Comparison of ENCODE assay signal across 26 cellular contexts in the genomic region with DNA sequence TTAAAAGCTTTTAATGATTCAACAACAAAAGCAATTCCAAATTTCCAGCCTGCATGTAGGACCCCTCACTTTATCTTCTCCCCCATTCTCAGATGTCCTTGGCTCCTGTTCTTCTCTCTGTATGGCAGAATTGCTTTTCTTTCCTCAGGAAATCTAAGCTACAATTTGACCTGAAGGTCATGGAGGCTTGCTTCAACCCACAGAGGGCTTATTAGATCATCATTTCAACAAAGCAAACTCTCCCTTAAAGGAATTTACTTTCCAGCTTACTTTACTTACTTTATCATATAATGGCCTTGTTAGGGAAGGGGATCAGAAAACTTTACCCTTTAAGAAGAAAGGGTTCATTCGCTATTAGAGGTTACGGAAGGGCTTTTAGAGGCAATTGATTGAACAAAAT.
"Had no signal": no experiment of that assay in that cellular context is flagged by ENCODE, and none has a peak within 500 bp of the region (broad histone marks: within the 10 kb centered on the region; RNA-seq: fewer than 3 reads in every experiment).

No MANE protein-coding gene starts in this region.

- H3K27me3 Mint-ChIP-seq: activated CD4-positive, alpha-beta memory T cell treated with anti-CD3 and anti-CD28 coated beads for 36 hours; activated naive CD4-positive, alpha-beta T cell treated with anti-CD3 and anti-CD28 coated beads, Interleukin-2, amount 10 ng/mL, durations not matched to agents 7 days and 5 days had no signal

- H3K4me3 Mint-ChIP-seq: activated CD4-positive, alpha-beta memory T cell treated with anti-CD3 and anti-CD28 coated beads for 36 hours; activated naive CD4-positive, alpha-beta T cell treated with anti-CD3 and anti-CD28 coated beads, Interleukin-2, amount 10 ng/mL, durations not matched to agents 7 days and 5 days; activated naive CD8-positive, alpha-beta T cell treated with anti-CD3 and anti-CD28 coated beads, Interleukin-2, amount 10 ng/mL, durations not matched to agents 7 days and 5 days; activated T-cell treated with anti-CD3 and anti-CD28 coated beads, Interleukin-2, amount 50 U/mL, for 24 hours; naive B cell; neural progenitor cell had no signal

- H3K36me3 ChIP-seq: colonic mucosa, heart right ventricle, left lung, neural progenitor cell, right atrium auricular region, spleen, suprapubic skin, tibial artery, upper lobe of right lung had no signal

- H3K9me3 ChIP-seq: colonic mucosa, heart right ventricle, left lung, right atrium auricular region, spleen, suprapubic skin, tibial artery, upper lobe of right lung had no signal

- H3K4me1 Mint-ChIP-seq: activated naive CD4-positive, alpha-beta T cell treated with anti-CD3 and anti-CD28 coated beads, Interleukin-2, amount 10 ng/mL, durations not matched to agents 7 days and 5 days; activated naive CD8-positive, alpha-beta T cell treated with anti-CD3 and anti-CD28 coated beads, Interleukin-2, amount 10 ng/mL, durations not matched to agents 7 days and 5 days; naive B cell had no signal

- H3K9ac ChIP-seq: neural progenitor cell had no signal

- H3K9me3 Mint-ChIP-seq: activated CD4-positive, alpha-beta memory T cell treated with anti-CD3 and anti-CD28 coated beads for 36 hours; activated naive CD4-positive, alpha-beta T cell treated with anti-CD3 and anti-CD28 coated beads, Interleukin-2, amount 10 ng/mL, durations not matched to agents 7 days and 5 days; activated naive CD8-positive, alpha-beta T cell treated with anti-CD3 and anti-CD28 coated beads, Interleukin-2, amount 10 ng/mL, durations not matched to agents 7 days and 5 days; neural progenitor cell had no signal

- H3K36me3 Mint-ChIP-seq: activated CD4-positive, alpha-beta memory T cell treated with anti-CD3 and anti-CD28 coated beads for 36 hours; activated naive CD4-positive, alpha-beta T cell treated with anti-CD3 and anti-CD28 coated beads, Interleukin-2, amount 10 ng/mL, durations not matched to agents 7 days and 5 days; activated naive CD8-positive, alpha-beta T cell treated with anti-CD3 and anti-CD28 coated beads, Interleukin-2, amount 10 ng/mL, durations not matched to agents 7 days and 5 days; neural progenitor cell had no signal

- H3K4me2 ChIP-seq: neural progenitor cell had no signal

- H2AFZ ChIP-seq: neural progenitor cell had no signal

- ATAC-seq: heart right ventricle, left lung, upper lobe of right lung had no signal

- H3K4me3 ChIP-seq: colonic mucosa, heart right ventricle, left lung, lung, neural progenitor cell, right atrium auricular region, spleen, suprapubic skin, tibial artery, upper lobe of right lung had no signal

- H3K4me1 ChIP-seq: colonic mucosa, left lung, right atrium auricular region, spleen, suprapubic skin, tibial artery, upper lobe of right lung had no signal

- H3K27me3 ChIP-seq: colonic mucosa, heart right ventricle, left lung, neural progenitor cell, right atrium auricular region, spleen, suprapubic skin, tibial artery, upper lobe of right lung had no signal

- H3K27ac Mint-ChIP-seq: activated CD4-positive, alpha-beta memory T cell treated with anti-CD3 and anti-CD28 coated beads for 36 hours; activated naive CD4-positive, alpha-beta T cell treated with anti-CD3 and anti-CD28 coated beads, Interleukin-2, amount 10 ng/mL, durations not matched to agents 7 days and 5 days; activated naive CD8-positive, alpha-beta T cell treated with anti-CD3 and anti-CD28 coated beads, Interleukin-2, amount 10 ng/mL, durations not matched to agents 7 days and 5 days; activated T-cell treated with anti-CD3 and anti-CD28 coated beads, Interleukin-2, amount 50 U/mL, for 24 hours had no signal

- H3K27ac ChIP-seq: colonic mucosa, epithelial cell of prostate, heart right ventricle, left lung, neural progenitor cell, right atrium auricular region, spleen, suprapubic skin, tibial artery, upper lobe of right lung, VCaP had no signal

- DNase-seq: activated CD4-positive, alpha-beta memory T cell treated with anti-CD3 and anti-CD28 coated beads for 36 hours; activated CD4-positive, alpha-beta T cell treated with anti-CD3 and anti-CD28 coated beads for 4 hours; activated CD8-positive, alpha-beta memory T cell treated with anti-CD3 and anti-CD28 coated beads, Interleukin-2, amount 50 U/mL, for 48 hours; activated gamma-delta T cell; activated naive CD4-positive, alpha-beta T cell treated with anti-CD3 and anti-CD28 coated beads, Interleukin-2, amount 10 ng/mL, durations not matched to agents 7 days and 5 days; activated naive CD8-positive, alpha-beta T cell treated with anti-CD3 and anti-CD28 coated beads, Interleukin-2, amount 10 ng/mL, durations not matched to agents 7 days and 5 days; activated T-cell treated with anti-CD3 and anti-CD28 coated beads, Interleukin-2, amount 50 U/mL, for 24 hours; amygdala; colonic mucosa; effector CD8-positive, alpha-beta T cell; foreskin melanocyte; heart right ventricle; kidney glomerular epithelial cell; left lung; naive B cell; occipital lobe; spleen; stimulated activated naive CD4-positive, alpha-beta T cell; tibial artery; upper lobe of right lung had no signal
